26 cellular contexts compared by ENCODE assay signal in genomic region chr13:74675185-74675584, GRCh38.
DNase-seq lines count a peak whose midpoint lies in the region; ATAC-seq and TF ChIP-seq lines count a peak whose summit lies in the region.
"Had no signal": no experiment of that assay in that cellular context is flagged by ENCODE, and none has a peak within 500 bp of the region (broad histone marks: within the 10 kb centered on the region; RNA-seq: fewer than 3 reads in every experiment).

No MANE protein-coding gene starts in this region.

- peak; percentile 84 for ATAC-seq in RWPE2 (ENCODE audit: low read depth)
- peak; percentile 97 for ATAC-seq in esophagus mucosa
- no peak for ATAC-seq in HG03175 (IDR thresholded peaks at IDR 0.05; ENCODE audit: unreplicated experiment)
- ATAC-seq in HG02981 (IDR thresholded peaks at IDR 0.05; ENCODE audit: unreplicated experiment) = no peak
- ATAC-seq: naive thymus-derived CD4-positive, alpha-beta T cell; Panc1; right cardiac atrium had no signal

- no peak overlapping the region for H3K27ac ChIP-seq in RWPE2 (ENCODE audit: poor library complexity, severe bottlenecking)
- H3K27ac ChIP-seq: brain microvascular endothelial cell, C4-2B, colonic mucosa, HL-60, ovary, SK-N-MC had no signal

- H3K36me3 Mint-ChIP-seq in glutamatergic neuron (ENCODE audit: unreplicated experiment) = no peaks in the 10 kb centered on the region
- H3K36me3 Mint-ChIP-seq: IgD-negative memory B cell; naive thymus-derived CD4-positive, alpha-beta T cell; type B pancreatic cell had no signal

- H3K4me1 ChIP-seq in RWPE2 (ENCODE audit: insufficient read depth, poor library complexity, severe bottlenecking) = peaks cover 9% of the 10 kb centered on the region
- H3K4me1 ChIP-seq: colonic mucosa had no signal

- no peak overlapping the region for H3K27ac Mint-ChIP-seq in glutamatergic neuron (ENCODE audit: unreplicated experiment)
- H3K27ac Mint-ChIP-seq: activated T-helper 2 cell treated with anti-CD3 and anti-CD28 coated beads, Interferon-gamma antibody, Interleukin-2, Interleukin-4, amounts not matched to agents 10 μg/mL and 5 μg/mL and 100 μg/mL, durations not matched to agents 14 hours and 24 hours and 36 hours; IgD-negative memory B cell; naive thymus-derived CD4-positive, alpha-beta T cell; T-helper 2 cell treated with Interferon-gamma antibody and Interleukin-4, amounts not matched to agents 5 μg/mL and 100 μg/mL, for 36 hours; type B pancreatic cell had no signal

- H3K9me3 ChIP-seq in RWPE2 (ENCODE audit: severe bottlenecking) = no peaks in the 10 kb centered on the region
- H3K9me3 ChIP-seq: colonic mucosa, ovary had no signal

- TF ChIP-seq CTCF in AG10803 (conservative IDR thresholded peaks at IDR 0.05; ENCODE audit: low read length) (no peak), RWPE2 (IDR thresholded peaks at IDR 0.05; ENCODE audit: poor library complexity, severe bottlenecking) (no peak), glutamatergic neuron (IDR thresholded peaks at IDR 0.05; ENCODE audit: partially characterized antibody, unreplicated experiment) (no peak)

- no peak overlapping the region for H3K4me3 Mint-ChIP-seq in glutamatergic neuron (ENCODE audit: unreplicated experiment)
- H3K4me3 Mint-ChIP-seq: IgD-negative memory B cell; naive thymus-derived CD4-positive, alpha-beta T cell; T-helper 2 cell treated with Interferon-gamma antibody and Interleukin-4, amounts not matched to agents 5 μg/mL and 100 μg/mL, for 36 hours; type B pancreatic cell had no signal

- no peak overlapping the region for H3K4me3 ChIP-seq in AG10803 (ENCODE audit: low read length)
- H3K4me3 ChIP-seq in RWPE2 (ENCODE audit: severe bottlenecking) = no peak overlapping the region
- H3K4me3 ChIP-seq: colonic mucosa, ovary, SK-N-MC had no signal

- H3K27me3 ChIP-seq in RWPE2 (ENCODE audit: insufficient read depth, poor library complexity, severe bottlenecking) = no peaks in the 10 kb centered on the region
- H3K27me3 ChIP-seq: brain microvascular endothelial cell, colonic mucosa, ovary had no signal

- DNase-seq in AG10803 (ENCODE audit: low read depth) (peak; percentile 47), RWPE2 (ENCODE audit: low spot score) (no peak), kidney tubule cell (ENCODE audit: low spot score) (peak; percentile 77), glutamatergic neuron (no peak), NCI-H526 (lab: John Stamatoyannopoulos, UW) (no peak)
- DNase-seq: ACHN; activated CD8-positive, alpha-beta memory T cell treated with anti-CD3 and anti-CD28 coated beads, Interleukin-2, amount 50 U/mL, for 4 hours; brain microvascular endothelial cell; colonic mucosa; GOT3; naive thymus-derived CD4-positive, alpha-beta T cell; NCI-H1417; NK-92 treated with Interleukin-12 subunit alpha and Interleukin-12 subunit beta, amount 100 ng/mL, for 24 hours; ovary; right cardiac atrium had no signal

- H3K36me3 ChIP-seq in RWPE2 (ENCODE audit: low read depth) = no peaks in the 10 kb centered on the region
- H3K36me3 ChIP-seq: brain microvascular endothelial cell, colonic mucosa, ovary had no signal

- no peaks in the 10 kb centered on the region for H3K27me3 Mint-ChIP-seq in glutamatergic neuron (ENCODE audit: unreplicated experiment)
- H3K27me3 Mint-ChIP-seq: type B pancreatic cell had no signal

- H3K4me1 Mint-ChIP-seq in glutamatergic neuron (ENCODE audit: low read depth, unreplicated experiment) = no peaks in the 10 kb centered on the region
- H3K4me1 Mint-ChIP-seq: IgD-negative memory B cell; naive thymus-derived CD4-positive, alpha-beta T cell had no signal

- H3K9me3 Mint-ChIP-seq in glutamatergic neuron (ENCODE audit: unreplicated experiment) = no peaks in the 10 kb centered on the region
- H3K9me3 Mint-ChIP-seq: activated T-helper 2 cell treated with anti-CD3 and anti-CD28 coated beads, Interferon-gamma antibody, Interleukin-2, Interleukin-4, amounts not matched to agents 10 μg/mL and 5 μg/mL and 100 μg/mL, durations not matched to agents 14 hours and 24 hours and 36 hours; IgD-negative memory B cell; naive thymus-derived CD4-positive, alpha-beta T cell; T-helper 2 cell treated with Interferon-gamma antibody and Interleukin-4, amounts not matched to agents 5 μg/mL and 100 μg/mL, for 36 hours had no signal

Comparison
In these comparisons a context has a peak if more than half of its experiments do, and no peak if none do; other contexts are left out.
1. DNase-seq: peak in AG10803 (single experiment) and kidney tubule cell (single experiment); none in RWPE2 (single experiment), glutamatergic neuron (single experiment) and NCI-H526 (0 of 2).
2. ATAC-seq: peak in RWPE2 (single experiment) and esophagus mucosa (single experiment); none in HG03175 (single experiment) and HG02981 (single experiment).